ENCODE assay signal across 11 cellular contexts in genomic region chrX:47628980-47629379, GRCh38. TPM values are rescaled to one million over a fixed set of nuclear protein-coding genes. Genes with fewer than 3 reads are reported as not detected.
DNase-seq lines count a peak whose midpoint lies in the region; ATAC-seq and TF ChIP-seq lines count a peak whose summit lies in the region.
"Had no signal": no experiment of that assay in that cellular context is flagged by ENCODE, and none has a peak within 500 bp of the region (broad histone marks: within the 10 kb centered on the region; RNA-seq: fewer than 3 reads in every experiment).

No MANE protein-coding gene starts in this region.

- peak overlapping the region; percentile 79 for H3K27ac Mint-ChIP-seq in CD4-positive, alpha-beta T cell

- no peak for TF ChIP-seq CTCF in CD4-positive, alpha-beta T cell (IDR thresholded peaks at IDR 0.05)
- TF ChIP-seq CTCF in GM12875 (IDR thresholded peaks at IDR 0.05; ENCODE audit: borderline replicate concordance, insufficient read depth, low read depth, low read length) (peak; percentile 29; the same call in 1 of the 2 replicates), foreskin keratinocyte (conservative IDR thresholded peaks at IDR 0.05) (peak; percentile 43)

- no peaks in the 10 kb centered on the region for H3K4me1 ChIP-seq in foreskin keratinocyte

- ATAC-seq in CD4-positive, alpha-beta T cell (ENCODE audit: poor library complexity), result peak; percentile 45
- no peak for ATAC-seq in foreskin keratinocyte
- no peak for ATAC-seq in HG02981 (IDR thresholded peaks at IDR 0.05; ENCODE audit: unreplicated experiment)
- no peak for ATAC-seq in GM18867 (IDR thresholded peaks at IDR 0.05; ENCODE audit: unreplicated experiment)

- H3K4me1 Mint-ChIP-seq in CD4-positive, alpha-beta T cell (ENCODE audit: low read depth), result peaks cover 26% of the 10 kb centered on the region

- intact Hi-C loops in CD4-positive, alpha-beta T cell (cut with DNase I, micrococcal nuclease), result no loop called here

- peak overlapping the region; percentile 88 for H3K4me3 Mint-ChIP-seq in CD4-positive, alpha-beta T cell

- no peaks in the 10 kb centered on the region for H3K9me3 Mint-ChIP-seq in CD4-positive, alpha-beta T cell
- H3K9me3 Mint-ChIP-seq: central memory CD8-positive, alpha-beta T cell had no signal

- H3K4me3 ChIP-seq in GM12875 (ENCODE audit: low read depth, low read length), result peak overlapping the region; percentile 44

- POLR2A ChIA-PET in CD4-positive, alpha-beta T cell (lab: Charles Lee), result interaction anchor here (1.2 to 1.9 kb wide), 3 partner anchors 20 to 73 kb away, joined by 4 read pairs; partner anchors contain the start of gene ARAF

- H3K27ac ChIP-seq in CD4-positive, alpha-beta T cell (ENCODE audit: low read depth, low read length), result no peak overlapping the region
- no peak overlapping the region for H3K27ac ChIP-seq in foreskin keratinocyte

- DNase-seq in CD4-positive, alpha-beta T cell, result peak in 1 of 10 experiments; percentile 8
- DNase-seq in RPMI8226 (peak; percentile 10), foreskin keratinocyte (no peak), AML-193 (lab: John Stamatoyannopoulos, UW) (no peak), midbrain (lab: John Stamatoyannopoulos, UW) (no peak)
- DNase-seq: activated CD4-positive, alpha-beta T cell treated with anti-CD3 and anti-CD28 coated beads, Interleukin-2, amount 50 U/mL, for 1 hour; NCI-H1105 treated with DMSO at 0.1 percent for 48 hours had no signal

- H3K27me3 Mint-ChIP-seq in CD4-positive, alpha-beta T cell, result no peaks in the 10 kb centered on the region

- CTCF ChIA-PET in CD4-positive, alpha-beta T cell (lab: Charles Lee), result interaction anchor here (1.0 to 1.2 kb wide), 2 partner anchors 15 to 47 kb away, joined by 3 read pairs; partner anchors contain the start of gene TIMP1

- no peaks in the 10 kb centered on the region for H3K27me3 ChIP-seq in CD4-positive, alpha-beta T cell (ENCODE audit: control insufficient read depth, insufficient read depth, low read length)
- no peaks in the 10 kb centered on the region for H3K27me3 ChIP-seq in foreskin keratinocyte

- no peaks in the 10 kb centered on the region for H3K9me3 ChIP-seq in CD4-positive, alpha-beta T cell (ENCODE audit: control insufficient read depth, low read length)

- H3K36me3 Mint-ChIP-seq in CD4-positive, alpha-beta T cell (ENCODE audit: low read depth), result peaks cover 26% of the 10 kb centered on the region

RNA-seq across cellular contexts. Expression of gene CFP, which starts 0.8 kb away (rescaled TPM):
- total RNA-seq in CD4-positive, alpha-beta T cell, result 10 to 100 TPM; 18.3 to 18.6 TPM
- 0.11 and 0.20 TPM in 2 replicates for total RNA-seq in foreskin keratinocyte
- 0.18 and 0.22 TPM in 2 replicates for polyA plus RNA-seq in foreskin keratinocyte

RNA-seq across cellular contexts. Expression of gene SYN1, which starts 9.3 kb away (rescaled TPM):
- under 1 TPM; 0.27 to 0.87 TPM for total RNA-seq in CD4-positive, alpha-beta T cell
- total RNA-seq in foreskin keratinocyte, result 0.71 TPM in 2 replicates
- polyA plus RNA-seq in foreskin keratinocyte, result 1.9 and 2.9 TPM in 2 replicates

RNA-seq across cellular contexts. Expression of gene ELK1, which starts 21.4 kb away (rescaled TPM):
- 10 to 100 TPM; 38.9 to 40.5 TPM for total RNA-seq in CD4-positive, alpha-beta T cell
- 20.4 and 21.9 TPM in 2 replicates for total RNA-seq in foreskin keratinocyte
- 17.8 and 20.3 TPM in 2 replicates for polyA plus RNA-seq in foreskin keratinocyte

RNA-seq across cellular contexts. Expression of gene UXT, which starts 30.0 kb away (rescaled TPM):
- 100 to 1,000 TPM; 188 to 197 TPM for total RNA-seq in CD4-positive, alpha-beta T cell
- 110 and 114 TPM in 2 replicates for total RNA-seq in foreskin keratinocyte
- 148 and 153 TPM in 2 replicates for polyA plus RNA-seq in foreskin keratinocyte

RNA-seq across cellular contexts. Expression of gene TIMP1, which starts 46.7 kb away (rescaled TPM):
- 10 to 100 TPM; 35.6 to 38.5 TPM for total RNA-seq in CD4-positive, alpha-beta T cell
- total RNA-seq in foreskin keratinocyte, result 158 and 163 TPM in 2 replicates
- 231 and 234 TPM in 2 replicates for polyA plus RNA-seq in foreskin keratinocyte

Comparison
In these comparisons a context has a peak if more than half of its experiments do, and no peak if none do; other contexts are left out.
1. RNA of gene CFP, which starts 0.8 kb away (total RNA-seq): 18.3 to 18.6 TPM in CD4-positive, alpha-beta T cell; 0.11 to 0.20 TPM in foreskin keratinocyte; every median in the first group is over 10 times any median in the second.